In genomic region chr14:59161571-59162175, GRCh38 we compare ENCODE assay signal across 8 cellular contexts.
DNase-seq lines count a peak whose midpoint lies in the region; ATAC-seq and TF ChIP-seq lines count a peak whose summit lies in the region.

No MANE protein-coding gene starts in this region.

- no peak for TF ChIP-seq CTCF in fibroblast of mammary gland (conservative IDR thresholded peaks at IDR 0.05; ENCODE audit: control insufficient read depth, insufficient read depth, low read depth, low read length)

- no peak overlapping the region for H3K4me3 ChIP-seq in fibroblast of mammary gland (ENCODE audit: control insufficient read depth, low read depth, low read length)

- ATAC-seq in GM21529 (IDR thresholded peaks at IDR 0.05; ENCODE audit: unreplicated experiment) (peak; percentile 64), HG03025 (IDR thresholded peaks at IDR 0.05; ENCODE audit: low FRiP score, unreplicated experiment) (no peak)

- peak; percentile 22 for DNase-seq in AG08395 (ENCODE audit: low spot score)
- peak; percentile 67 for DNase-seq in NCI-H69 (lab: John Stamatoyannopoulos, UW)
- DNase-seq in fibroblast of mammary gland (ENCODE audit: low read depth): peak; percentile 80
- peak; percentile 11 for DNase-seq in putamen (ENCODE audit: low spot score)
- no peak for DNase-seq in DMS153 (lab: John Stamatoyannopoulos, UW)
- no peak for DNase-seq in activated CD4-positive, alpha-beta T cell treated with anti-CD3 and anti-CD28 coated beads for 4 hours

Comparison
In these comparisons a context has a peak if more than half of its experiments do, and no peak if none do; other contexts are left out.
1. DNase-seq: peak in AG08395 (single experiment), NCI-H69 (single experiment), fibroblast of mammary gland (single experiment) and putamen (single experiment); none in DMS153 (single experiment) and activated CD4-positive, alpha-beta T cell treated with anti-CD3 and anti-CD28 coated beads for 4 hours (0 of 2).